Comparison of ENCODE assay signal across 8 cellular contexts in genomic region chr16:78444-79145, GRCh38. TPM values are rescaled to one million over a fixed set of nuclear protein-coding genes. Genes with fewer than 3 reads are reported as not detected.
DNase-seq lines count a peak whose midpoint lies in the region; ATAC-seq and TF ChIP-seq lines count a peak whose summit lies in the region.

No MANE protein-coding gene starts in this region.

- CTCF ChIA-PET in activated CD8-positive, alpha-beta memory T cell treated with anti-CD3 and anti-CD28 coated beads, Interleukin-2, amount 10 ng/mL, durations not matched to agents 7 days and 5 days (lab: Charles Lee): interaction anchor here (3.5 to 6.7 kb wide), 2 partner anchors 14 to 17 kb away, joined by 30 to 78 read pairs; no protein-coding TSS in a partner anchor

- H3K79me2 ChIP-seq in osteoblast (ENCODE audit: insufficient read depth, low read length): peaks cover 46% of the 10 kb centered on the region

- peak overlapping the region; percentile 86 for H3K27ac Mint-ChIP-seq in activated CD8-positive, alpha-beta memory T cell treated with anti-CD3 and anti-CD28 coated beads, Interleukin-2, amount 10 ng/mL, durations not matched to agents 7 days and 5 days

- H3K27ac ChIP-seq in osteoblast (ENCODE audit: low read depth, low read length): peak overlapping the region; percentile 91

- peaks cover 32% of the 10 kb centered on the region for H3K4me1 ChIP-seq in osteoblast (ENCODE audit: insufficient read depth, low read length)

- peak overlapping the region; percentile 73 for H3K4me3 ChIP-seq in WI38 (ENCODE audit: low read depth, low read length)
- peak overlapping the region; percentile 80 for H3K4me3 ChIP-seq in fibroblast of the aortic adventitia (ENCODE audit: low read depth, low read length)
- peak overlapping the region; percentile 71 for H3K4me3 ChIP-seq in osteoblast (ENCODE audit: insufficient read depth, low read length)

- H3K36me3 Mint-ChIP-seq in activated CD8-positive, alpha-beta memory T cell treated with anti-CD3 and anti-CD28 coated beads, Interleukin-2, amount 10 ng/mL, durations not matched to agents 7 days and 5 days: peaks cover 3% of the 10 kb centered on the region

- peaks cover 23% of the 10 kb centered on the region for H3K36me3 ChIP-seq in osteoblast (ENCODE audit: insufficient read depth, low read length)

- ATAC-seq in activated CD8-positive, alpha-beta memory T cell treated with anti-CD3 and anti-CD28 coated beads, Interleukin-2, amount 10 ng/mL, durations not matched to agents 7 days and 5 days: peak; percentile 24
- ATAC-seq in HG03064 (IDR thresholded peaks at IDR 0.05; ENCODE audit: low read depth, unreplicated experiment): peak; percentile 11

- H3K9me3 Mint-ChIP-seq in activated CD8-positive, alpha-beta memory T cell treated with anti-CD3 and anti-CD28 coated beads, Interleukin-2, amount 10 ng/mL, durations not matched to agents 7 days and 5 days (ENCODE audit: low read depth): no peaks in the 10 kb centered on the region

- H3K4me2 ChIP-seq in osteoblast (ENCODE audit: insufficient read depth, low read length): peak overlapping the region; percentile 88

- H2AFZ ChIP-seq in osteoblast (ENCODE audit: low read length): no peak overlapping the region

- DNase-seq in activated CD8-positive, alpha-beta memory T cell treated with anti-CD3 and anti-CD28 coated beads, Interleukin-2, amount 10 ng/mL, durations not matched to agents 7 days and 5 days: no peak
- no peak for DNase-seq in activated CD8-positive, alpha-beta memory T cell treated with anti-CD3 and anti-CD28 coated beads for 24 hours
- DNase-seq in fibroblast of the aortic adventitia (ENCODE audit: low read depth): peak; percentile 69
- peak; percentile 97 for DNase-seq in osteoblast (ENCODE audit: insufficient read length, low spot score, missing footprints)
- DNase-seq in DMS153 (lab: John Stamatoyannopoulos, UW): no peak
- DNase-seq in globus pallidus (ENCODE audit: low spot score): no peak

- H3K9me3 ChIP-seq in osteoblast (ENCODE audit: low read depth, low read length): no peaks in the 10 kb centered on the region

- TF ChIP-seq CTCF in WI38 (IDR thresholded peaks at IDR 0.05; ENCODE audit: low read depth, low read length) (no peak), fibroblast of the aortic adventitia (IDR thresholded peaks at IDR 0.05; ENCODE audit: insufficient read depth, low read length) (no peak), osteoblast (IDR thresholded peaks at IDR 0.05; ENCODE audit: extremely low read depth, low read depth, low read length) (no peak)

- peaks cover 29% of the 10 kb centered on the region for H3K4me1 Mint-ChIP-seq in activated CD8-positive, alpha-beta memory T cell treated with anti-CD3 and anti-CD28 coated beads, Interleukin-2, amount 10 ng/mL, durations not matched to agents 7 days and 5 days

- H4K20me1 ChIP-seq in osteoblast (ENCODE audit: insufficient read depth, low read length): peaks cover 13% of the 10 kb centered on the region

- H3K27me3 ChIP-seq in osteoblast (ENCODE audit: insufficient read depth, low read length): no peaks in the 10 kb centered on the region

- peaks cover 14% of the 10 kb centered on the region for H3K27me3 Mint-ChIP-seq in activated CD8-positive, alpha-beta memory T cell treated with anti-CD3 and anti-CD28 coated beads, Interleukin-2, amount 10 ng/mL, durations not matched to agents 7 days and 5 days

- H3K4me3 Mint-ChIP-seq in activated CD8-positive, alpha-beta memory T cell treated with anti-CD3 and anti-CD28 coated beads, Interleukin-2, amount 10 ng/mL, durations not matched to agents 7 days and 5 days: peak overlapping the region; percentile 86

RNA-seq across cellular contexts. Expression of gene MPG, which starts 0.6 kb away (rescaled TPM):
- total RNA-seq in activated CD8-positive, alpha-beta memory T cell treated with anti-CD3 and anti-CD28 coated beads, Interleukin-2, amount 10 ng/mL, durations not matched to agents 7 days and 5 days: 10 to 100 TPM; 60.2 to 60.6 TPM
- 53.1 and 124 TPM in 2 replicates for total RNA-seq in fibroblast of the aortic adventitia (ENCODE audit: low replicate concordance)
- total RNA-seq in osteoblast: 180 and 189 TPM in 2 replicates

RNA-seq across cellular contexts. Expression of gene RHBDF1, which starts 6.2 kb away (rescaled TPM):
- total RNA-seq in activated CD8-positive, alpha-beta memory T cell treated with anti-CD3 and anti-CD28 coated beads, Interleukin-2, amount 10 ng/mL, durations not matched to agents 7 days and 5 days: under 1 TPM; 0.23 to 0.33 TPM
- total RNA-seq in fibroblast of the aortic adventitia (ENCODE audit: low replicate concordance): 39.4 and 66.8 TPM in 2 replicates
- 32.2 and 39.5 TPM in 2 replicates for total RNA-seq in osteoblast

RNA-seq across cellular contexts. Expression of gene SNRNP25, which starts 25.0 kb away (rescaled TPM):
- total RNA-seq in activated CD8-positive, alpha-beta memory T cell treated with anti-CD3 and anti-CD28 coated beads, Interleukin-2, amount 10 ng/mL, durations not matched to agents 7 days and 5 days: 10 to 100 TPM; 86.6 to 90.8 TPM
- total RNA-seq in fibroblast of the aortic adventitia (ENCODE audit: low replicate concordance) (11.8 and 15.8 TPM in 2 replicates), osteoblast (9.4 and 14.5 TPM in 2 replicates)

RNA-seq across cellular contexts. Expression of gene POLR3K, which starts 25.2 kb away (rescaled TPM):
- total RNA-seq in activated CD8-positive, alpha-beta memory T cell treated with anti-CD3 and anti-CD28 coated beads, Interleukin-2, amount 10 ng/mL, durations not matched to agents 7 days and 5 days: 10 to 100 TPM; 40.4 to 53.1 TPM
- total RNA-seq in fibroblast of the aortic adventitia (ENCODE audit: low replicate concordance) (5.1 and 6.1 TPM in 2 replicates), osteoblast (1.4 and 2.1 TPM in 2 replicates)

RNA-seq across cellular contexts. Expression of gene NPRL3, which starts 59.9 kb away (rescaled TPM):
- total RNA-seq in activated CD8-positive, alpha-beta memory T cell treated with anti-CD3 and anti-CD28 coated beads, Interleukin-2, amount 10 ng/mL, durations not matched to agents 7 days and 5 days: 10 to 100 TPM; 33.7 to 34.6 TPM
- total RNA-seq in fibroblast of the aortic adventitia (ENCODE audit: low replicate concordance) (7.1 and 13.0 TPM in 2 replicates), osteoblast (10.1 and 10.6 TPM in 2 replicates)

Comparison
In these comparisons a context has a peak if more than half of its experiments do, and no peak if none do; other contexts are left out.
1. DNase-seq: peak in fibroblast of the aortic adventitia (single experiment) and osteoblast (single experiment); none in activated CD8-positive, alpha-beta memory T cell treated with anti-CD3 and anti-CD28 coated beads, Interleukin-2, amount 10 ng/mL, durations not matched to agents 7 days and 5 days (single experiment), activated CD8-positive, alpha-beta memory T cell treated with anti-CD3 and anti-CD28 coated beads for 24 hours (single experiment), DMS153 (single experiment) and globus pallidus (single experiment).
2. RNA of gene RHBDF1, which starts 6.2 kb away (total RNA-seq): 39.4 to 66.8 TPM in fibroblast of the aortic adventitia and 32.2 to 39.5 TPM in osteoblast; 0.23 to 0.33 TPM in activated CD8-positive, alpha-beta memory T cell treated with anti-CD3 and anti-CD28 coated beads, Interleukin-2, amount 10 ng/mL, durations not matched to agents 7 days and 5 days; every median in the first group is over 10 times any median in the second.
3. Peak in every context shown above with its lines, with median percentiles within 50 percentile points of each other: H3K4me3 ChIP-seq.